Comparison of ENCODE assay signal across 7 cellular contexts in the genomic region with DNA sequence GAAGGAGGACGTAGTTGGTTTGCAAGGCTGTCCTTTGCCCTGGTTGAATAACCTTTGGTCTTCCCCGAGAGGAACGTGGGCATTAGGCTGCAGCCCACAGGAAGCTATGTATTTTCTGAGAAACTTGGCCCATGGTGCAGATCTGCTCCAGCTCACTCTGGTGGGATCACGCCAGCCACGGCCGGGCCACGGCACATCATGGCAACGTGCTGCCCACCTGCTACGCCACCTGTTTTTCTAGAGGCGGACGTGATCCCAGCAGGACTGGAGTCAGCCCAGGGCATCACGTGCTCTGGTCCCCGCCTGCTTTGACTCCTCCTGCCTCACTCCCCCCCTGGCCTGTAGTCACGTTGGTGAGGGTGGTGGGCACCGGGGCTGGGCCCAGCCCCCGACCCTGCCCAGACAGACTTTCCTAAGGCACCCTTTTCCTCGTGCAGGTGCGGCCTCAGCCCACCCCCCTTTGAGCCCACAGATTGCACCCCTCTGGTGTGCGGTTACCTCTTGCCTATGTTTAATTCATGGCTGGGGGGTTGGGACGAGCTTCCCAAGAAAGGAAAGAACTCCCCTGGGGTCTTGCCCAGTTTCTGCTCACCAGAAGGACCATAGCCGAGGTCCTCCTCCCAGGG. TPM values are rescaled to one million over a fixed set of nuclear protein-coding genes. Genes with fewer than 3 reads are reported as not detected.
"Had no signal": no experiment of that assay in that cellular context is flagged by ENCODE, and none has a peak within 500 bp of the region (broad histone marks: within the 10 kb centered on the region; RNA-seq: fewer than 3 reads in every experiment).

TSS of gene CLEC18C (plus strand) at position 576 of the 626 bp plus-strand sequence. CDS start 492 bp downstream, outside the sequence.

RNA-seq across cellular contexts. Expression of gene CLEC18C, which starts in this region (rescaled TPM):
- total RNA-seq: hepatocyte, osteocyte, pulmonary artery endothelial cell, right atrium auricular region, sigmoid colon had no signal
- polyA plus RNA-seq: hepatocyte; mammary epithelial cell; naive thymus-derived CD8-positive, alpha-beta T cell had no signal
